In the genomic region with DNA sequence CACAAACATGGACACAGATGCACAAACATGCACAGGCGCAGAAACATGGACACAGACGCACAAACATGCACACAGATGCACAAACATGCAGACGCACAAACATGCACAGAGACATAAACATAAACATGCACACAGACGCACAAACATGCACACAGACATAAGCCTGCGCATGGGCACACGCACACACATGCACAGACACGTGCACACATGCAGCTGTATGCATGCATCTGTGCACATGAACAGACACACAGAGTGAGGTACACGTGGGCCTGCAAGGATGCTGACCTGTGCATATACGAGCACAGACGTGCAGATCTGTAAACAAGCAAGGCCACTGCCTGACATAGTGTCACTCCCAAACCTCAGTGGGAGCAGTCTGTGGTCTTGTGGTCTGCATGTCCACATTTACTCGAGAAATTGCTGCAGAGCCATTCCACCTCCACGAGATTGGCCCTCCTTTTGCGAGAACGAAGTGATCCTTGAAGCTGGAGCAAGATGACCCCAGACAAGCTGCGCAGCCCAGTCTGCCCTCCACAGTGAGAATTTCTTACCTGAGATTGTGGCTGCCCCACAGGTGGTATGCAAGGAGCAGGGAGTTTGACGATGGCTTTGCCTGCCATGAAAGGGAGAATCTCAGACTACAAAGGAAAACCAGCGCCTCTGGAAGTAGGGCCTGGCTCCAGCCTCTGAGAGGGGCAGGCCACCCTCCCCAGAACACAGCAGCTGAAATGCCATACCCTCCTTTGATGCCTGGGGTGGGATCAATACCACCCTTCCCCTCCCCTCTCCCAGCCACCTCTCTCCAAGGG, we compare ENCODE assay signal across 18 cellular contexts.
"Had no signal": no experiment of that assay in that cellular context is flagged by ENCODE, and none has a peak within 500 bp of the region (broad histone marks: within the 10 kb centered on the region; RNA-seq: fewer than 3 reads in every experiment).

No MANE protein-coding gene starts in this region.

- H3K27me3 Mint-ChIP-seq: activated naive CD8-positive, alpha-beta T cell treated with anti-CD3 and anti-CD28 coated beads, Interleukin-2, amount 50 U/mL, for 24 hours; activated T-helper 17 cell treated with anti-CD3 and anti-CD28 coated beads, Interleukin-2, amount 50 U/mL, for 72 hours; dendritic cell treated with granulocyte-macrophage colony-stimulating factor and Interleukin-4, amounts not matched to agents 40 ng/mL and 50 ng/mL, for 4 days; memory B cell; naive thymus-derived CD8-positive, alpha-beta T cell; stimulated activated naive CD8-positive, alpha-beta T cell treated with anti-CD3 and anti-CD28 coated beads, Interleukin-15, amount 100 ng/mL, for 72 hours had no signal

- H3K27ac Mint-ChIP-seq: activated naive CD4-positive, alpha-beta T cell treated with anti-CD3 and anti-CD28 coated beads for 36 hours; activated naive CD8-positive, alpha-beta T cell treated with anti-CD3 and anti-CD28 coated beads, Interleukin-2, amount 50 U/mL, for 24 hours; activated T-helper 17 cell treated with anti-CD3 and anti-CD28 coated beads, Interleukin-2, amount 50 U/mL, for 72 hours; dendritic cell treated with granulocyte-macrophage colony-stimulating factor and Interleukin-4, amounts not matched to agents 40 ng/mL and 50 ng/mL, for 4 days; memory B cell; naive thymus-derived CD8-positive, alpha-beta T cell had no signal

- H3K27me3 ChIP-seq: foreskin keratinocyte, right atrium auricular region, testis had no signal

- H3K4me3 ChIP-seq: right atrium auricular region, skin epidermis, testis had no signal

- H3K9me3 ChIP-seq: right atrium auricular region, testis had no signal

- ATAC-seq: activated CD4-positive, CD25-positive, alpha-beta regulatory T cell treated with anti-CD3 and anti-CD28 coated beads, Interleukin-2, amount 50 U/mL, for 24 hours; activated naive CD8-positive, alpha-beta T cell treated with anti-CD3 and anti-CD28 coated beads, Interleukin-2, amount 50 U/mL, for 24 hours; activated T-helper 17 cell treated with anti-CD3 and anti-CD28 coated beads, Interleukin-2, amount 50 U/mL, for 72 hours; foreskin keratinocyte; left ventricle myocardium superior; naive thymus-derived CD8-positive, alpha-beta T cell; stimulated activated naive CD8-positive, alpha-beta T cell treated with anti-CD3 and anti-CD28 coated beads, Interleukin-15, amount 100 ng/mL, for 72 hours had no signal

- H3K9me3 Mint-ChIP-seq: activated naive CD8-positive, alpha-beta T cell treated with anti-CD3 and anti-CD28 coated beads, Interleukin-2, amount 50 U/mL, for 24 hours; activated T-helper 17 cell treated with anti-CD3 and anti-CD28 coated beads, Interleukin-2, amount 50 U/mL, for 72 hours; dendritic cell treated with granulocyte-macrophage colony-stimulating factor and Interleukin-4, amounts not matched to agents 40 ng/mL and 50 ng/mL, for 4 days; memory B cell had no signal

- DNase-seq: activated CD4-positive, alpha-beta T cell treated with anti-CD3 and anti-CD28 coated beads, Interleukin-2, amount 50 U/mL, for 4 hours; activated naive CD4-positive, alpha-beta T cell treated with anti-CD3 and anti-CD28 coated beads for 36 hours; activated naive CD8-positive, alpha-beta T cell treated with anti-CD3 and anti-CD28 coated beads, Interleukin-2, amount 50 U/mL, for 24 hours; activated T-cell treated with anti-CD3 and anti-CD28 coated beads for 4 hours; effector memory CD4-positive, alpha-beta T cell; foreskin keratinocyte; glutamatergic neuron; kidney glomerular epithelial cell; left ventricle myocardium superior; naive thymus-derived CD8-positive, alpha-beta T cell; stimulated activated naive CD8-positive, alpha-beta T cell treated with anti-CD3 and anti-CD28 coated beads, Interleukin-15, amount 100 ng/mL, for 72 hours; testis had no signal

- H3K27ac ChIP-seq: foreskin keratinocyte, right atrium auricular region, skin epidermis, testis had no signal

- H3K4me1 Mint-ChIP-seq: activated naive CD8-positive, alpha-beta T cell treated with anti-CD3 and anti-CD28 coated beads, Interleukin-2, amount 50 U/mL, for 24 hours; stimulated activated naive CD8-positive, alpha-beta T cell treated with anti-CD3 and anti-CD28 coated beads, Interleukin-15, amount 100 ng/mL, for 72 hours had no signal

- H3K4me1 ChIP-seq: foreskin keratinocyte, right atrium auricular region had no signal

- H3K36me3 ChIP-seq: right atrium auricular region had no signal

- H3K4me3 Mint-ChIP-seq: activated naive CD4-positive, alpha-beta T cell treated with anti-CD3 and anti-CD28 coated beads for 36 hours; activated naive CD8-positive, alpha-beta T cell treated with anti-CD3 and anti-CD28 coated beads, Interleukin-2, amount 50 U/mL, for 24 hours; activated T-helper 17 cell treated with anti-CD3 and anti-CD28 coated beads, Interleukin-2, amount 50 U/mL, for 72 hours; dendritic cell treated with granulocyte-macrophage colony-stimulating factor and Interleukin-4, amounts not matched to agents 40 ng/mL and 50 ng/mL, for 4 days; memory B cell; naive thymus-derived CD8-positive, alpha-beta T cell; stimulated activated naive CD8-positive, alpha-beta T cell treated with anti-CD3 and anti-CD28 coated beads, Interleukin-15, amount 100 ng/mL, for 72 hours had no signal
